ENCODE assay signal across 9 cellular contexts in the genomic region with DNA sequence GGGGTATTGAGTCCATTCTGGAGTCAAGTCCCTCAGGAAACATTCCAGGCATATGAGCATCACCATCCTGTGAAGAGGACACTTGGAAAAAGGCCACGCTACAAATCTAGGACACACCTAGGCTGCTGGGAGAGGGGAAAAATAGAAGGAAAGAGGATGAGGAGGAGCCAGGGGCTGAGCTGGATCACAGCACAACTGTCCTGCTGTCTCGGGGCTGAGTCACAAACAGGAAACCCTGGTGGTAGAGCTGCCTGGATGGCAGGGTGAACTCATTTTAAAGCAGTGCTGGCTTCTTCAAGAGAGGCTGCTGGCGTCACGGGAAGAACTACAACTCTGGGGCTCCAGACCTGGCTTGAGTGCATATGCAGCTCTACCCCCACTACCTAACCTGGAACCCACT. TPM values are rescaled to one million over a fixed set of nuclear protein-coding genes. Genes with fewer than 3 reads are reported as not detected.
DNase-seq lines count a peak whose midpoint lies in the region; ATAC-seq and TF ChIP-seq lines count a peak whose summit lies in the region.
"Had no signal": no experiment of that assay in that cellular context is flagged by ENCODE, and none has a peak within 500 bp of the region (broad histone marks: within the 10 kb centered on the region; RNA-seq: fewer than 3 reads in every experiment).

No MANE protein-coding gene starts in this region.

- peaks cover 91 to 95% (median 94%) of the 10 kb centered on the region in 10 experiments for H3K4me1 ChIP-seq in BLaER1 treated with 17β-estradiol and CSF1 and Interleukin-3, amounts not matched to agents 10 nM and 100 nM
- H3K4me1 ChIP-seq in SJSA1 (replicated peaks) (peaks cover 46% of the 10 kb centered on the region), Caco-2 (peaks cover 10% of the 10 kb centered on the region), tibial nerve (peaks cover 5 to 67% (median 39%) of the 10 kb centered on the region in 4 donors)

- no peak overlapping the region; a peak in 1 of 20 replicates for H3K4me3 ChIP-seq in BLaER1 treated with 17β-estradiol and CSF1 and Interleukin-3, amounts not matched to agents 10 nM and 100 nM
- H3K4me3 ChIP-seq in SJSA1 (no peak overlapping the region), Caco-2 (ENCODE audit: low read depth, low read length) (no peak overlapping the region), tibial nerve (no peak overlapping the region)
- H3K4me3 ChIP-seq: adrenal gland had no signal

- 72 to 79% methylated on average over 4 of the region's 4 CpGs for WGBS in tibial nerve, 2 donors

- H3K4me1 Mint-ChIP-seq in nephron (peaks cover 75% of the 10 kb centered on the region), Caco-2 (ENCODE audit: low read depth, unreplicated experiment) (peaks cover 7% of the 10 kb centered on the region)
- peaks cover 32 to 55% of the 10 kb centered on the region in 2 donors for H3K4me1 Mint-ChIP-seq in stimulated activated naive B cell treated with anti-CD40 and anti-IgM and Interleukin-4, amounts not matched to agents 10 μg/mL and 1 μg/mL and 100 μg/mL, for 72 hours

- peaks cover 13 to 51% (median 25%) of the 10 kb centered on the region in 11 experiments for H3K36me3 ChIP-seq in BLaER1 treated with 17β-estradiol and CSF1 and Interleukin-3, amounts not matched to agents 10 nM and 100 nM
- H3K36me3 ChIP-seq in SJSA1 (peaks cover 45% of the 10 kb centered on the region), Caco-2 (ENCODE audit: control insufficient read depth, insufficient read depth, low read length) (no peaks in the 10 kb centered on the region), tibial nerve (peaks cover 0 to 4% (median 0%) of the 10 kb centered on the region in 3 donors)
- H3K36me3 ChIP-seq: adrenal gland had no signal

- peak overlapping the region; percentile 89 to 99 (median 96) for H3K4me2 ChIP-seq in BLaER1 treated with 17β-estradiol and CSF1 and Interleukin-3, amounts not matched to agents 10 nM and 100 nM

- CTCF ChIA-PET in Caco-2 (lab: Charles Lee): interaction anchor here (1.3 kb wide), 1 partner anchor 35 kb away, joined by 5 read pairs; no protein-coding TSS in a partner anchor

- H3K36me3 Mint-ChIP-seq in nephron (ENCODE audit: low read depth) (peaks cover 19% of the 10 kb centered on the region), Caco-2 (ENCODE audit: insufficient read depth, unreplicated experiment) (peaks cover 57% of the 10 kb centered on the region)
- peaks cover 28 to 63% of the 10 kb centered on the region in 2 donors for H3K36me3 Mint-ChIP-seq in stimulated activated naive B cell treated with anti-CD40 and anti-IgM and Interleukin-4, amounts not matched to agents 10 μg/mL and 1 μg/mL and 100 μg/mL, for 72 hours

- H3K27ac Mint-ChIP-seq in nephron (peak overlapping the region in 2 of 3 experiments; percentile 65 to 96), Caco-2 (ENCODE audit: unreplicated experiment) (no peak overlapping the region)
- H3K27ac Mint-ChIP-seq in stimulated activated naive B cell treated with anti-CD40 and anti-IgM and Interleukin-4, amounts not matched to agents 10 μg/mL and 1 μg/mL and 100 μg/mL, for 72 hours: no peak overlapping the region

- no peaks in the 10 kb centered on the region for H3K9me3 ChIP-seq in BLaER1 treated with 17β-estradiol and CSF1 and Interleukin-3, amounts not matched to agents 10 nM and 100 nM (replicated peaks in 1 of 11)
- no peaks in the 10 kb centered on the region for H3K9me3 ChIP-seq in SJSA1 (replicated peaks)
- no peaks in the 10 kb centered on the region for H3K9me3 ChIP-seq in Caco-2
- no peaks in the 10 kb centered on the region for H3K9me3 ChIP-seq in tibial nerve
- H3K9me3 ChIP-seq: adrenal gland had no signal

- no peaks in the 10 kb centered on the region for H3K27me3 Mint-ChIP-seq in nephron (ENCODE audit: low read depth)
- H3K27me3 Mint-ChIP-seq in Caco-2 (ENCODE audit: insufficient read depth, unreplicated experiment): no peaks in the 10 kb centered on the region
- H3K27me3 Mint-ChIP-seq in stimulated activated naive B cell treated with anti-CD40 and anti-IgM and Interleukin-4, amounts not matched to agents 10 μg/mL and 1 μg/mL and 100 μg/mL, for 72 hours: no peaks in the 10 kb centered on the region

- ATAC-seq in stimulated activated naive B cell treated with anti-CD40 and anti-IgM and Interleukin-4, amounts not matched to agents 10 μg/mL and 1 μg/mL and 100 μg/mL, for 72 hours (replicated peaks): no peak

- TF ChIP-seq CTCF in nephron (IDR thresholded peaks at IDR 0.05; ENCODE audit: unreplicated experiment in 3 of 3): no peak
- no peak for TF ChIP-seq CTCF in Caco-2 (IDR thresholded peaks at IDR 0.05; ENCODE audit: insufficient read depth in 1 of 2, low read depth in 1 of 2, low read length in 1 of 2, severe bottlenecking in 1 of 2, unreplicated experiment in 1 of 2)
- TF ChIP-seq CTCF in tibial nerve (IDR thresholded peaks at IDR 0.05): no peak

- H3K27ac ChIP-seq in BLaER1 treated with 17β-estradiol and CSF1 and Interleukin-3, amounts not matched to agents 10 nM and 100 nM: peak overlapping the region in 8 of 11 experiments; percentile 9 to 77 (median 44); a peak in 13 of 22 replicates
- no peak overlapping the region for H3K27ac ChIP-seq in SJSA1
- H3K27ac ChIP-seq in angular gyrus (ENCODE audit: low read depth, low read length): peak overlapping the region; percentile 47
- peak overlapping the region in 2 of 4 donors; percentile 66 to 80 for H3K27ac ChIP-seq in tibial nerve
- H3K27ac ChIP-seq: adrenal gland had no signal

- H4K20me1 ChIP-seq in BLaER1 treated with 17β-estradiol and CSF1 and Interleukin-3, amounts not matched to agents 10 nM and 100 nM: peaks cover 0 to 54% (median 4%) of the 10 kb centered on the region in 11 experiments; a peak in 8 of 22 replicates

- H3K27me3 ChIP-seq in BLaER1 treated with 17β-estradiol and CSF1 and Interleukin-3, amounts not matched to agents 10 nM and 100 nM: no peaks in the 10 kb centered on the region
- no peaks in the 10 kb centered on the region for H3K27me3 ChIP-seq in SJSA1 (replicated peaks)
- no peaks in the 10 kb centered on the region for H3K27me3 ChIP-seq in Caco-2 (replicated peaks; ENCODE audit: control insufficient read depth, insufficient read depth, low read length)
- H3K27me3 ChIP-seq in tibial nerve: no peaks in the 10 kb centered on the region
- H3K27me3 ChIP-seq: adrenal gland had no signal

- DNase-seq in SJSA1 (ENCODE audit: low read depth in 1 of 2, low spot score in 2 of 2): peak; percentile 41 to 65
- no peak for DNase-seq in Caco-2
- no peak for DNase-seq in tibial nerve (ENCODE audit: low spot score in 2 of 2)
- no peak for DNase-seq in stimulated activated naive B cell treated with anti-CD40 and anti-IgM and Interleukin-4, amounts not matched to agents 10 μg/mL and 1 μg/mL and 100 μg/mL, for 72 hours
- DNase-seq in NCI-H1436 treated with DMSO at 0.1 percent for 48 hours (lab: John Stamatoyannopoulos, UW): no peak

- intact Hi-C loops in Caco-2 (cut with micrococcal nuclease; ENCODE audit: unreplicated experiment): no loop called here

- peak overlapping the region in 9 of 11 experiments; percentile 4 to 37 (median 23); a peak in 7 of 22 replicates for H3K9ac ChIP-seq in BLaER1 treated with 17β-estradiol and CSF1 and Interleukin-3, amounts not matched to agents 10 nM and 100 nM

- no TSS peak for BruUV-seq in Caco-2 (replicated peaks; lab: Mats Ljungman, UMichigan)

- H3K4me3 Mint-ChIP-seq in nephron (no peak overlapping the region), Caco-2 (ENCODE audit: unreplicated experiment) (no peak overlapping the region)
- H3K4me3 Mint-ChIP-seq in stimulated activated naive B cell treated with anti-CD40 and anti-IgM and Interleukin-4, amounts not matched to agents 10 μg/mL and 1 μg/mL and 100 μg/mL, for 72 hours: no peak overlapping the region

- POLR2A ChIA-PET in Caco-2 (lab: Charles Lee): no interaction called here

- TF ChIP-seq POLR2A in tibial nerve (IDR thresholded peaks at IDR 0.05): no peak

- TF ChIP-seq EP300 in tibial nerve (IDR thresholded peaks at IDR 0.05): no peak

- H3K9me3 Mint-ChIP-seq in nephron (no peaks in the 10 kb centered on the region), Caco-2 (ENCODE audit: unreplicated experiment) (no peaks in the 10 kb centered on the region)
- no peaks in the 10 kb centered on the region for H3K9me3 Mint-ChIP-seq in stimulated activated naive B cell treated with anti-CD40 and anti-IgM and Interleukin-4, amounts not matched to agents 10 μg/mL and 1 μg/mL and 100 μg/mL, for 72 hours

RNA-seq across cellular contexts. Expression of a gene that starts 37.3 kb away (rescaled TPM):
- total RNA-seq in SJSA1 (2014; rRNA removed; shearing (Covaris generic)): 155 and 208 TPM in 2 replicates
- total RNA-seq in Caco-2 (2022) (78.2 and 91.0 TPM in 2 replicates), tibial nerve (100 to 1,000 TPM in 3 of 4 donors, 10 to 100 TPM in 1; 88.8 to 197 (median 145) TPM)

Comparison
In these comparisons a context has a peak if more than half of its experiments do, and no peak if none do; other contexts are left out.
1. DNase-seq: peak in SJSA1 (2 of 2); none in Caco-2 (0 of 2), tibial nerve (0 of 2), stimulated activated naive B cell treated with anti-CD40 and anti-IgM and Interleukin-4, amounts not matched to agents 10 μg/mL and 1 μg/mL and 100 μg/mL, for 72 hours (single experiment) and NCI-H1436 treated with DMSO at 0.1 percent for 48 hours (single experiment).
2. H3K27ac Mint-ChIP-seq: peak in nephron (2 of 3); none in Caco-2 (single experiment) and stimulated activated naive B cell treated with anti-CD40 and anti-IgM and Interleukin-4, amounts not matched to agents 10 μg/mL and 1 μg/mL and 100 μg/mL, for 72 hours (single experiment).